18 cellular contexts compared by ENCODE assay signal in genomic region chr6:3481640-3482039, GRCh38.
"Had no signal": no experiment of that assay in that cellular context is flagged by ENCODE, and none has a peak within 500 bp of the region (broad histone marks: within the 10 kb centered on the region; RNA-seq: fewer than 3 reads in every experiment).

No MANE protein-coding gene starts in this region.

- ATAC-seq: gastrocnemius medialis, heart right ventricle, left cardiac atrium, left lung, left ventricle myocardium superior, lower lobe of right lung had no signal

- DNase-seq: dermis blood vessel endothelial cell; dorsolateral prefrontal cortex; effector CD4-positive, alpha-beta T cell; effector memory CD4-positive, alpha-beta T cell; esophagus squamous epithelium; foreskin fibroblast; foreskin melanocyte; gastrocnemius medialis; glutamatergic neuron; head of caudate nucleus; heart right ventricle; hippocampal formation; left cardiac atrium; left lung; left ventricle myocardium superior; lower lobe of right lung; mesenchymal stem cell had no signal

- H3K36me3 ChIP-seq: esophagus squamous epithelium, gastrocnemius medialis, heart right ventricle, left lung, lower lobe of right lung had no signal

- H3K4me3 ChIP-seq: coronary artery, dorsolateral prefrontal cortex, esophagus squamous epithelium, gastrocnemius medialis, heart right ventricle, left lung, lower lobe of right lung had no signal

- H3K27me3 ChIP-seq: dorsolateral prefrontal cortex, gastrocnemius medialis had no signal

- H3K4me1 ChIP-seq: esophagus squamous epithelium, gastrocnemius medialis, heart right ventricle, left lung, lower lobe of right lung had no signal

- H3K9me3 ChIP-seq: gastrocnemius medialis, lower lobe of right lung had no signal

- H3K27ac ChIP-seq: coronary artery, dorsolateral prefrontal cortex, esophagus squamous epithelium, gastrocnemius medialis, heart right ventricle, left lung, lower lobe of right lung had no signal
